ENCODE assay signal across 10 cellular contexts in genomic region chr2:236294647-236295046, GRCh38. TPM values are rescaled to one million over a fixed set of nuclear protein-coding genes. Genes with fewer than 3 reads are reported as not detected.
"Had no signal": no experiment of that assay in that cellular context is flagged by ENCODE, and none has a peak within 500 bp of the region (broad histone marks: within the 10 kb centered on the region; RNA-seq: fewer than 3 reads in every experiment).

No MANE protein-coding gene starts in this region.

- DNase-seq: GM23248, GOT3, H7, HFFc6, IMR-90 had no signal

- H3K4me1 ChIP-seq: HAP-1 had no signal

- H3K4me3 Mint-ChIP-seq: HFFc6 had no signal

- H3K36me3 ChIP-seq: HAP-1 had no signal

- H3K27ac Mint-ChIP-seq: HFFc6 had no signal

- H3K4me3 ChIP-seq: GM23248, HAP-1, K562 had no signal

- ATAC-seq: HCT116, K562 had no signal

- H3K9me3 ChIP-seq: HAP-1 had no signal

- H3K27ac ChIP-seq: GM23248 had no signal

RNA-seq across cellular contexts. Expression of gene ASB18, which starts 30.4 kb away (rescaled TPM):
- total RNA-seq: GM23248, H4, H7, HFFc6, HT-29, IMR-90, K562 had no signal
- polyA plus RNA-seq: GM23248, IMR-90, K562 had no signal
